Comparison of ENCODE assay signal across 20 cellular contexts in the genomic region with DNA sequence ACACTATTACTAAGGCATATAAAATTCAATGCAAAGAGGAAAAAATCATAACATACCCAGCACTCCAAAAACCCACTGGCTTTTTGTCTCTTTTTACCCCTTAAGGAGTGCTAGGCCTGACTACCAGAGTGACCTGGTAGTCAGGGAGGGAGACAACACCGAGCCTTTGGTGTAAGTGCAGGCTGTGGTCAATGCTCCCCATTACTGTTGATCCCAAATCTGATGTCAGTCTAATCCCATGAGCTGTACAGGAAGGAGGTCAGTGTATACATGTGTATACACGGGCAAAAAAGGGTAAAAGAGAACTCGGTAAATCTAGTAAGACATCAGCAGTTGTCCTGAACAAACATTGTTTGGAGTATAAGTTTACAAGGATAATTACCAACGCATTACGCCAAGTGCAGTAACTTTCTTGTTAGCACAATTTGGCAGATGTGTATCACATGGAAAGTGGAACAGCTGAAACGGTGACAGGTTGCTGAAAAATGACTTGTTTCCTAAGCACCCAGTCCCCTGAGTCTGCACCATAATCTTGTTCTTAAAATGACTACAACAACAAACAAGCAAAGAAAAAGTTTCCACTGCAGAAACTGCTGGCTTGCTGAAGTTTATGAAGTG.
A peak's percentile ranks its signal among the peaks of the same experiment; 100 is the strongest.
DNase-seq lines count a peak whose midpoint lies in the region; ATAC-seq, FAIRE-seq and TF ChIP-seq lines count a peak whose summit lies in the region.
"Had no signal": no experiment of that assay in that cellular context is flagged by ENCODE, and none has a peak within 500 bp of the region (broad histone marks: within the 10 kb centered on the region; RNA-seq: fewer than 3 reads in every experiment).

No MANE protein-coding gene starts in this region.

- H2AK5ac ChIP-seq in mesenchymal stem cell (ENCODE audit: low read length, severe bottlenecking), result no peak overlapping the region

- no peak overlapping the region for H3K23ac ChIP-seq in mesenchymal stem cell (ENCODE audit: low read length in 2 of 2)

- H3K27ac ChIP-seq in mesenchymal stem cell (ENCODE audit: low read length, poor library complexity, severe bottlenecking), result no peak overlapping the region
- no peak overlapping the region for H3K27ac ChIP-seq in CD8-positive, alpha-beta memory T cell (ENCODE audit: low read depth, low read length)

- peaks cover 0 to 5% of the 10 kb centered on the region in 2 experiments for H3K36me3 ChIP-seq in mesenchymal stem cell (ENCODE audit: control insufficient read depth in 1 of 2, insufficient read depth in 2 of 2, low read depth in 1 of 2, low read length in 2 of 2)
- H3K36me3 ChIP-seq in CD8-positive, alpha-beta memory T cell (ENCODE audit: insufficient read depth, low read length), result no peaks in the 10 kb centered on the region
- H3K36me3 ChIP-seq: MG63 had no signal

- H3K4me1 ChIP-seq in mesenchymal stem cell (ENCODE audit: control insufficient read depth, insufficient read depth, low read depth, low read length), result no peaks in the 10 kb centered on the region
- H3K4me1 ChIP-seq in CD8-positive, alpha-beta memory T cell (ENCODE audit: insufficient read depth, low read length), result no peaks in the 10 kb centered on the region

- H3K27me3 Mint-ChIP-seq in CD8-positive, alpha-beta memory T cell, result peaks cover 7 to 27% of the 10 kb centered on the region in 2 donors

- no peak overlapping the region for H2BK15ac ChIP-seq in mesenchymal stem cell (ENCODE audit: low read depth, poor library complexity, severe bottlenecking)

- no peaks in the 10 kb centered on the region for H3K9me3 ChIP-seq in mesenchymal stem cell (ENCODE audit: control insufficient read depth, low read length)
- H3K9me3 ChIP-seq in CD8-positive, alpha-beta memory T cell (ENCODE audit: low read length), result no peaks in the 10 kb centered on the region
- H3K9me3 ChIP-seq: MG63, SK-N-SH had no signal

- no peak overlapping the region for H3K9ac ChIP-seq in mesenchymal stem cell (ENCODE audit: low read length)
- H3K9ac ChIP-seq: SK-N-SH had no signal

- POLR2A ChIA-PET in CD8-positive, alpha-beta memory T cell (lab: Charles Lee), result no interaction called here

- TF ChIP-seq CTCF in D721Med (IDR thresholded peaks at IDR 0.05; ENCODE audit: insufficient read depth, missing control alignments), result no peak

- H2BK12ac ChIP-seq in mesenchymal stem cell (ENCODE audit: low read length in 2 of 2), result no peak overlapping the region

- peak; percentile 76 for FAIRE-seq in D721Med (lab: Jason Lieb, UNC)
- FAIRE-seq: GM12891, H1 had no signal

- no peak overlapping the region for H3K27ac Mint-ChIP-seq in CD8-positive, alpha-beta memory T cell

- no peaks in the 10 kb centered on the region for H3K27me3 ChIP-seq in mesenchymal stem cell (ENCODE audit: control insufficient read depth in 1 of 2, insufficient read depth in 1 of 2, low read length in 2 of 2)
- no peaks in the 10 kb centered on the region for H3K27me3 ChIP-seq in CD8-positive, alpha-beta memory T cell (ENCODE audit: insufficient read depth, low read length, poor library complexity, severe bottlenecking)
- H3K27me3 ChIP-seq: MG63 had no signal

- DNase-seq in D721Med (ENCODE audit: insufficient read length, low spot score) (no peak), G401 (ENCODE audit: low spot score) (peak; percentile 7), NCI-H69 (lab: John Stamatoyannopoulos, UW) (peak; percentile 67), mesenchymal stem cell (peak; percentile 37), DMS79 (lab: John Stamatoyannopoulos, UW) (no peak)
- DNase-seq in CD8-positive, alpha-beta memory T cell, result no peak
- DNase-seq: ACHN, EL, MG63, NCI-H1048, NCI-H187, NCI-H446 treated with DMSO at 0.1 percent for 48 hours, PC-3, RPMI8226, SHP77 treated with DMSO at 0.1 percent for 48 hours, SK-N-SH, T-helper 9 cell had no signal

- ATAC-seq in GM18867 (IDR thresholded peaks at IDR 0.05; ENCODE audit: unreplicated experiment), result no peak
- ATAC-seq: PC-3 had no signal

- H2BK5ac ChIP-seq in mesenchymal stem cell (ENCODE audit: low read depth, low read length, poor library complexity, severe bottlenecking), result no peak overlapping the region

- no peak overlapping the region for H4K91ac ChIP-seq in mesenchymal stem cell (ENCODE audit: low read length)

- in situ Hi-C loops in G401 (cut with HindIII; ENCODE audit: low sequenced_read_pairs), result no loop called here

- no peak overlapping the region for H3K4me3 Mint-ChIP-seq in CD8-positive, alpha-beta memory T cell

- H3K14ac ChIP-seq in mesenchymal stem cell (ENCODE audit: low read length in 2 of 2), result no peak overlapping the region

- H4K8ac ChIP-seq in mesenchymal stem cell (ENCODE audit: low read length), result no peak overlapping the region

- no peak overlapping the region for H3K4ac ChIP-seq in mesenchymal stem cell (ENCODE audit: low read depth in 1 of 2, low read length in 2 of 2)

- no peaks in the 10 kb centered on the region for H3K4me1 Mint-ChIP-seq in CD8-positive, alpha-beta memory T cell

- H3K36me3 Mint-ChIP-seq in CD8-positive, alpha-beta memory T cell, result no peaks in the 10 kb centered on the region

- H3K18ac ChIP-seq in mesenchymal stem cell (ENCODE audit: low read depth in 1 of 2, low read length in 2 of 2), result no peak overlapping the region

- peaks cover 0 to 2% (median 0%) of the 10 kb centered on the region in 5 donors for H3K9me3 Mint-ChIP-seq in CD8-positive, alpha-beta memory T cell

- no peak overlapping the region for H3K4me3 ChIP-seq in mesenchymal stem cell (ENCODE audit: insufficient read depth in 1 of 2, low read depth in 1 of 2, low read length in 2 of 2)
- H3K4me3 ChIP-seq in CD8-positive, alpha-beta memory T cell (ENCODE audit: low read length), result no peak overlapping the region
- H3K4me3 ChIP-seq: MG63 had no signal

- no peak overlapping the region for H3K4me2 ChIP-seq in mesenchymal stem cell (ENCODE audit: low read length, poor library complexity, severe bottlenecking)
- H3K4me2 ChIP-seq: SK-N-SH had no signal

- CTCF ChIA-PET in CD8-positive, alpha-beta memory T cell (lab: Charles Lee), result no interaction called here

- no peak overlapping the region for H2BK120ac ChIP-seq in mesenchymal stem cell (ENCODE audit: low read depth, low read length)

- H2AFZ ChIP-seq in mesenchymal stem cell (ENCODE audit: low read depth, low read length), result no peak overlapping the region

- peaks cover 5% of the 10 kb centered on the region for H3K79me1 ChIP-seq in mesenchymal stem cell (replicated peaks; ENCODE audit: low read length, poor library complexity, severe bottlenecking)

- 65% methylated on average over 6 of the region's 6 CpGs for WGBS in mesenchymal stem cell

Comparison
In these comparisons a context has a peak if more than half of its experiments do, and no peak if none do; other contexts are left out.
1. DNase-seq: peak in G401 (single experiment), NCI-H69 (single experiment) and mesenchymal stem cell (single experiment); none in D721Med (single experiment), CD8-positive, alpha-beta memory T cell (0 of 5) and DMS79 (single experiment).